Comparison of ENCODE assay signal across 29 cellular contexts in genomic region chr4:188719794-188720193, GRCh38.
DNase-seq lines count a peak whose midpoint lies in the region; ATAC-seq and TF ChIP-seq lines count a peak whose summit lies in the region.
"Had no signal": no experiment of that assay in that cellular context is flagged by ENCODE, and none has a peak within 500 bp of the region (broad histone marks: within the 10 kb centered on the region; RNA-seq: fewer than 3 reads in every experiment).

No MANE protein-coding gene starts in this region.

- H3K4me3 ChIP-seq in AG04450 (ENCODE audit: low read depth, low read length) (no peak overlapping the region), HFF-Myc (replicated peaks; ENCODE audit: low read depth, low read length) (no peak overlapping the region), cardiac fibroblast (replicated peaks in 1 of 2; ENCODE audit: low read depth in 2 of 2, low read length in 2 of 2) (no peak overlapping the region), vagina (no peak overlapping the region)
- H3K4me3 ChIP-seq: cardiac muscle cell, coronary artery, esophagus squamous epithelium, gastrocnemius medialis, prostate gland, thoracic aorta, uterus had no signal

- POLR2A ChIA-PET in AG04450 (lab: Yijun Ruan, JAX), result no interaction called here

- H3K9me3 Mint-ChIP-seq in neural crest cell, result peaks cover 12% of the 10 kb centered on the region
- H3K9me3 Mint-ChIP-seq: activated naive CD4-positive, alpha-beta T cell treated with anti-CD3 and anti-CD28 coated beads, Interleukin-2, amount 50 U/mL, for 24 hours had no signal

- TF ChIP-seq CTCF in AG04450 (IDR thresholded peaks at IDR 0.05; ENCODE audit: low read depth, low read length) (peak; percentile 31; the same call in 1 of the 2 replicates), HFF-Myc (IDR thresholded peaks at IDR 0.05; ENCODE audit: low read depth, low read length, missing control alignments) (peak; percentile 15), cardiac fibroblast (IDR thresholded peaks at IDR 0.05; ENCODE audit: low read depth, low read length) (peak; percentile 34), neural crest cell (conservative IDR thresholded peaks at IDR 0.05) (peak; percentile 46), vagina (IDR thresholded peaks at IDR 0.05) (no peak)

- TF ChIP-seq POLR2A in vagina (IDR thresholded peaks at IDR 0.05), result no peak

- H3K4me1 Mint-ChIP-seq in neural crest cell, result no peaks in the 10 kb centered on the region
- H3K4me1 Mint-ChIP-seq: activated CD4-positive, alpha-beta memory T cell treated with anti-CD3 and anti-CD28 coated beads, Interleukin-2, amount 10 ng/mL, durations not matched to agents 7 days and 5 days; activated naive CD4-positive, alpha-beta T cell treated with anti-CD3 and anti-CD28 coated beads, Interleukin-2, amount 50 U/mL, for 24 hours; activated T-helper 17 cell treated with anti-CD3 and anti-CD28 coated beads, Interleukin-2, amount 50 U/mL, for 72 hours; CD14-positive monocyte; immature natural killer cell had no signal

- peaks cover 12% of the 10 kb centered on the region for H3K36me3 Mint-ChIP-seq in neural crest cell (ENCODE audit: low read depth)
- H3K36me3 Mint-ChIP-seq: activated naive CD4-positive, alpha-beta T cell treated with anti-CD3 and anti-CD28 coated beads, Interleukin-2, amount 50 U/mL, for 24 hours; CD14-positive monocyte had no signal

- no peak overlapping the region for H3K4me3 Mint-ChIP-seq in neural crest cell
- H3K4me3 Mint-ChIP-seq: activated CD4-positive, alpha-beta memory T cell treated with anti-CD3 and anti-CD28 coated beads, Interleukin-2, amount 10 ng/mL, durations not matched to agents 7 days and 5 days; activated naive CD4-positive, alpha-beta T cell treated with anti-CD3 and anti-CD28 coated beads, Interleukin-2, amount 50 U/mL, for 24 hours; activated T-helper 17 cell treated with anti-CD3 and anti-CD28 coated beads, Interleukin-2, amount 50 U/mL, for 72 hours; CD14-positive monocyte; effector memory CD8-positive, alpha-beta T cell; immature natural killer cell; stimulated activated naive CD8-positive, alpha-beta T cell treated with anti-CD3 and anti-CD28 coated beads, Interleukin-15, Interleukin-2, amounts not matched to agents 100 ng/mL and 50 ng/mL, for 24 hours had no signal

- H3K36me3 ChIP-seq in vagina, result no peaks in the 10 kb centered on the region
- H3K36me3 ChIP-seq: cardiac muscle cell, esophagus squamous epithelium, gastrocnemius medialis, prostate gland, thoracic aorta, uterus had no signal

- no peaks in the 10 kb centered on the region for H3K4me1 ChIP-seq in vagina
- H3K4me1 ChIP-seq: esophagus squamous epithelium, gastrocnemius medialis, prostate gland, uterus had no signal

- H3K27me3 ChIP-seq in AG04450 (ENCODE audit: control insufficient read depth, insufficient read depth, low read length) (no peaks in the 10 kb centered on the region), vagina (no peaks in the 10 kb centered on the region)
- H3K27me3 ChIP-seq: cardiac muscle cell, esophagus squamous epithelium, gastrocnemius medialis, uterus had no signal

- no peak for ATAC-seq in HG02571 (IDR thresholded peaks at IDR 0.05; ENCODE audit: unreplicated experiment)
- ATAC-seq: activated CD4-positive, CD25-positive, alpha-beta regulatory T cell treated with anti-CD3 and anti-CD28 coated beads, Interleukin-2, amount 50 U/mL, for 24 hours; activated T-helper 17 cell treated with anti-CD3 and anti-CD28 coated beads, Interleukin-2, amount 50 U/mL, for 72 hours; effector memory CD8-positive, alpha-beta T cell; gastrocnemius medialis had no signal

- intact Hi-C loops in vagina (cut with DNase I), result no loop called here

- no peak overlapping the region for H3K27ac ChIP-seq in AG04450 (ENCODE audit: low read depth, low read length)
- H3K27ac ChIP-seq in vagina, result no peak overlapping the region
- H3K27ac ChIP-seq: cardiac muscle cell, coronary artery, esophagus squamous epithelium, gastrocnemius medialis, prostate gland, thoracic aorta, uterus had no signal

- CTCF ChIA-PET in AG04450 (lab: Charles Lee), result no interaction called here

- peaks cover 5% of the 10 kb centered on the region; the same call in 1 of the 2 replicates for H3K9me3 ChIP-seq in AG04450 (ENCODE audit: control insufficient read depth, insufficient read depth, low read length)
- no peaks in the 10 kb centered on the region for H3K9me3 ChIP-seq in vagina
- H3K9me3 ChIP-seq: esophagus squamous epithelium, gastrocnemius medialis, prostate gland, thoracic aorta, uterus had no signal

- no peaks in the 10 kb centered on the region for H3K27me3 Mint-ChIP-seq in neural crest cell (ENCODE audit: low read depth)
- H3K27me3 Mint-ChIP-seq: activated CD4-positive, alpha-beta memory T cell treated with anti-CD3 and anti-CD28 coated beads, Interleukin-2, amount 10 ng/mL, durations not matched to agents 7 days and 5 days; activated naive CD4-positive, alpha-beta T cell treated with anti-CD3 and anti-CD28 coated beads, Interleukin-2, amount 50 U/mL, for 24 hours; activated T-helper 17 cell treated with anti-CD3 and anti-CD28 coated beads, Interleukin-2, amount 50 U/mL, for 72 hours; effector memory CD8-positive, alpha-beta T cell; stimulated activated naive CD8-positive, alpha-beta T cell treated with anti-CD3 and anti-CD28 coated beads, Interleukin-15, Interleukin-2, amounts not matched to agents 100 ng/mL and 50 ng/mL, for 24 hours had no signal

- no peak overlapping the region for H3K27ac Mint-ChIP-seq in neural crest cell (ENCODE audit: unreplicated experiment)
- H3K27ac Mint-ChIP-seq: activated CD4-positive, alpha-beta memory T cell treated with anti-CD3 and anti-CD28 coated beads, Interleukin-2, amount 10 ng/mL, durations not matched to agents 7 days and 5 days; activated naive CD4-positive, alpha-beta T cell treated with anti-CD3 and anti-CD28 coated beads, Interleukin-2, amount 50 U/mL, for 24 hours; activated T-helper 17 cell treated with anti-CD3 and anti-CD28 coated beads, Interleukin-2, amount 50 U/mL, for 72 hours; CD14-positive monocyte; effector memory CD8-positive, alpha-beta T cell; immature natural killer cell; stimulated activated naive CD8-positive, alpha-beta T cell treated with anti-CD3 and anti-CD28 coated beads, Interleukin-15, Interleukin-2, amounts not matched to agents 100 ng/mL and 50 ng/mL, for 24 hours had no signal

- DNase-seq in AG04450 (ENCODE audit: low read depth, low spot score) (no peak), HFF-Myc (ENCODE audit: extremely low read depth, low read depth) (no peak), cardiac fibroblast (ENCODE audit: low read depth in 2 of 2) (no peak), neural crest cell (ENCODE audit: low read depth, low spot score) (no peak), vagina (ENCODE audit: extremely low spot score in 2 of 2) (no peak), SK-N-DZ (ENCODE audit: low spot score) (no peak)
- no peak for DNase-seq in stimulated activated CD4-positive, alpha-beta T cell treated with anti-CD3 and anti-CD28 coated beads, Interleukin-4, amount 100 ng/mL, for 24 hours
- DNase-seq: ACHN; activated CD4-positive, alpha-beta memory T cell treated with anti-CD3 and anti-CD28 coated beads, Interleukin-2, amount 10 ng/mL, durations not matched to agents 7 days and 5 days; activated CD8-positive, alpha-beta memory T cell treated with anti-CD3 and anti-CD28 coated beads, Interleukin-2, amount 50 U/mL, for 48 hours; effector memory CD8-positive, alpha-beta T cell; esophagus squamous epithelium; gastrocnemius medialis; hypothalamus; immature natural killer cell; NCI-H2171 treated with DMSO at 0.1 percent for 48 hours; NCI-H510A treated with DMSO at 0.1 percent for 48 hours; T-helper 1 cell; uterus had no signal

Comparison
In these comparisons a context has a peak if more than half of its experiments do, and no peak if none do; other contexts are left out.
1. CTCF ChIP-seq: peak in AG04450 (single experiment), HFF-Myc (single experiment), cardiac fibroblast (single experiment) and neural crest cell (single experiment); none in vagina (0 of 3).